18 cellular contexts compared by ENCODE assay signal in the genomic region with DNA sequence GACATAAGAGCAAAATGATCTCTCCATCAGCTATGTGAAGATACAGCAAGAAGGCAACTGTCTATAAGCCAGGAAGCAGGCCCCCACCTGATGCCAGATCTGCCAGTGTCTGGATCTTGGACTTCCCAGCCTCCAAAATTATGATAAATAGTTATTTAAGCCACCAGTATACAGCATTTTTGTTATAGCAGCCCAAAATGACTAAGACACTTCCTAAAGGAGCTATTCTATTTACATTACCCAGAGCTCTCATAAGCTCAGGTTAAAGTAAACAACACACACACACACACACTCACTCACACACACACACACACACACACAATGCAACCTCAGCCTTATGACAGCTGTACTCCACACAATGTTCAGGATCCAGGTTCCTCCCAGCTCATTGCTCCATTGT.
"Had no signal": no experiment of that assay in that cellular context is flagged by ENCODE, and none has a peak within 500 bp of the region (broad histone marks: within the 10 kb centered on the region; RNA-seq: fewer than 3 reads in every experiment).

No MANE protein-coding gene starts in this region.

- H3K36me3 ChIP-seq: colonic mucosa, esophagus squamous epithelium, gastroesophageal sphincter, left ventricle myocardium inferior, lower lobe of right lung had no signal

- DNase-seq: colonic mucosa; dermis blood vessel endothelial cell; esophagus squamous epithelium; foreskin fibroblast; kidney; left cardiac atrium; left ventricle myocardium inferior; lower lobe of right lung; mesenchymal stem cell; midbrain; natural killer cell; right cardiac atrium; stimulated activated CD4-positive, alpha-beta T cell treated with anti-CD3 and anti-CD28 coated beads, Interleukin-2, amount 100 ng/mL, for 48 hours; stimulated activated naive CD4-positive, alpha-beta T cell treated with Interleukin-2 at 50 U/mL for 16 hours; trophoblast cell had no signal

- H3K4me2 ChIP-seq: smooth muscle cell had no signal

- H3K9me3 ChIP-seq: colonic mucosa, esophagus squamous epithelium, gastroesophageal sphincter, left ventricle myocardium inferior, lower lobe of right lung had no signal

- FAIRE-seq: kidney had no signal

- H3K4me3 Mint-ChIP-seq: natural killer cell, neural crest cell had no signal

- H3K27ac ChIP-seq: colonic mucosa, esophagus squamous epithelium, gastroesophageal sphincter, left ventricle myocardium inferior, lower lobe of right lung had no signal

- H3K36me3 Mint-ChIP-seq: natural killer cell had no signal

- H3K9me3 Mint-ChIP-seq: natural killer cell, neural crest cell had no signal

- H3K27me3 ChIP-seq: colonic mucosa, esophagus squamous epithelium, gastroesophageal sphincter had no signal

- H3K4me3 ChIP-seq: colonic mucosa, esophagus squamous epithelium, gastroesophageal sphincter, left ventricle myocardium inferior, lower lobe of right lung, smooth muscle cell had no signal

- ATAC-seq: gastroesophageal sphincter, left cardiac atrium, lower lobe of right lung, natural killer cell, right cardiac atrium had no signal

- H3K4me1 ChIP-seq: colonic mucosa had no signal
